ENCODE assay signal across 16 cellular contexts in the genomic region with DNA sequence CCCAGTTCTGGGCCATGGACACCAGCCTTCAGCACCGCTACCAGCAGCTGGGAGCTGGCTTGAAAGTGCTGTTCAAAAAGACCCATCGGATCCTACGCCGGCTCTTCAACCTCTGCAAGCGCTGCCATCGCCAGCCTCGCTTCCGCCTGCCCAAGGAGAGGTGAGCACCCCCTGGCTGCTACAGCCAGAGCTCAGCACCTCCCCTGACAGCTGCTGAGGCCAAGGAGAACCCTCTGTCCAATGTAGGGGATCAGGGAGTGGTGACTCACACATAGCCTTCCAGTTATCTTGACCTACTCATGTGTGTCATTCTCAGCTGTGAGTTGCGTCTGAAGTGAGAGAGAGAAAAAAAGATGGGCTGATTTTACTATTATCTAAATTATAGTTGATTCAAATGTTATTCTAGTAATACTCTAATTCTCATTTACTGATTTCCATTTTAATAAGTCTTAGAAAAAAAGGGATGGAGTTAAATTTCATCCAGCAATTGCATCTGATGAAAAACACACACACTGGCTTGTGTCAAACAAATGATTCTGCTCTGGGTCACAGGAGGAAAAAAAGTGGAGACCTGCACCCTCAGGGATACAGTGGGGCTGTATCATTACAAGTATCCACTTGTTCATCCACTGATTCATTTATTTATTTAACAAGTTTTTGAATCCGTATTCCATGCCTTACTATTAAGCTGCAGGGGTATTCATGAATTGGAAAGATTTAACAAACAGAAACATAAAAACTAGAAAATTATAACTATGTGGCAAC.
DNase-seq lines count a peak whose midpoint lies in the region; ATAC-seq and TF ChIP-seq lines count a peak whose summit lies in the region.
"Had no signal": no experiment of that assay in that cellular context is flagged by ENCODE, and none has a peak within 500 bp of the region (broad histone marks: within the 10 kb centered on the region; RNA-seq: fewer than 3 reads in every experiment).

No MANE protein-coding gene starts in this region.

- intact Hi-C loops in sciatic nerve (cut with DNase I), result no loop called here

- no peak for ATAC-seq in HG02798 (IDR thresholded peaks at IDR 0.05; ENCODE audit: poor library complexity, unreplicated experiment)
- ATAC-seq in sciatic nerve, result no peak
- ATAC-seq: left ventricle myocardium superior had no signal

- DNase-seq in LHCN-M2 (ENCODE audit: low read depth), result peak; percentile 92
- DNase-seq in amniotic epithelial cell (ENCODE audit: low read depth), result peak; percentile 3
- peak; percentile 43 for DNase-seq in fibroblast of pulmonary artery (ENCODE audit: low read depth)
- no peak for DNase-seq in retinal pigment epithelial cell (ENCODE audit: low read depth)
- no peak for DNase-seq in sciatic nerve (ENCODE audit: low spot score)
- DNase-seq in stimulated activated naive CD4-positive, alpha-beta T cell (lab: John Stamatoyannopoulos, UW), result no peak
- DNase-seq: activated CD4-positive, alpha-beta T cell treated with anti-CD3 and anti-CD28 coated beads, Interleukin-2, amount 10 ng/mL, durations not matched to agents 7 days and 5 days; central memory CD4-positive, alpha-beta T cell; effector memory CD4-positive, alpha-beta T cell; left ventricle myocardium superior; NCI-H1105 treated with DMSO at 0.1 percent for 48 hours; NCI-H2171; NCI-H82; small intestine; testis had no signal

- no peak for TF ChIP-seq CTCF in fibroblast of pulmonary artery (IDR thresholded peaks at IDR 0.05; ENCODE audit: low read length, missing control alignments)
- TF ChIP-seq CTCF in retinal pigment epithelial cell (conservative IDR thresholded peaks at IDR 0.05; ENCODE audit: low read depth, low read length), result peak; percentile 19

- H3K4me3 ChIP-seq in fibroblast of pulmonary artery (replicated peaks; ENCODE audit: low read depth, low read length) (no peak overlapping the region), retinal pigment epithelial cell (ENCODE audit: low read length) (no peak overlapping the region)
- H3K4me3 ChIP-seq: testis had no signal

Comparison
In these comparisons a context has a peak if more than half of its experiments do, and no peak if none do; other contexts are left out.
1. DNase-seq: peak in LHCN-M2 (single experiment), amniotic epithelial cell (single experiment) and fibroblast of pulmonary artery (single experiment); none in retinal pigment epithelial cell (single experiment), sciatic nerve (single experiment) and stimulated activated naive CD4-positive, alpha-beta T cell (0 of 6).